ENCODE assay signal across 2 cellular contexts in the genomic region with DNA sequence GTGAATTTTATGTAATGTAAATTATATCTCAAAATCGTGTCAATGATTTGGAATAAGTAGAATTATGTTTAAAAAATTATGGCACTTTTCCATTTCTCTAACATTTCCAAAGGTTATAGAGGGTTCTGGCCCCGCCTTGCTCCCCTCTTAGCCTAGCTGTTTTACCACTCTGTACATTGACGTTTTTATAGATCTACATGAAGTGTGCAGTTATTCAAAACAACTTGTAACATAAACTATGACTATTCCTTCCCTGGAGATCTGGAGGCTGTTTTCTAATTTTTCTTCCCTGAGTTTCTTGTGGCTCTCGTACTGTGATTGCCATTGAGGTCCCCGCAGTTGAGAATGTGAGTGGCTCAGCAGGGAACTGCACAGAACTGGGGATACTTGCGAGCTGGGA.
TF ChIP-seq lines count a peak whose summit lies in the region.

No MANE protein-coding gene starts in this region.

TF ChIP-seq in A549, 52 proteins besides CTCF, POLR2A, EP300 and RAD21:
- TF ChIP-seq, protein P1, sequence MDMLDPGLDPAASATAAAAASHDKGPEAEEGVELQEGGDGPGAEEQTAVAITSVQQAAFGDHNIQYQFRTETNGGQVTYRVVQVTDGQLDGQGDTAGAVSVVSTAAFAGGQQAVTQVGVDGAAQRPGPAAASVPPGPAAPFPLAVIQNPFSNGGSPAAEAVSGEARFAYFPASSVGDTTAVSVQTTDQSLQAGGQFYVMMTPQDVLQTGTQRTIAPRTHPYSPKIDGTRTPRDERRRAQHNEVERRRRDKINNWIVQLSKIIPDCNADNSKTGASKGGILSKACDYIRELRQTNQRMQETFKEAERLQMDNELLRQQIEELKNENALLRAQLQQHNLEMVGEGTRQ (IDR thresholded peaks at IDR 0.05) = no peak
- no peak for TF ChIP-seq NPAS2 (CRISPR knock-in tag; IDR thresholded peaks at IDR 0.05; ENCODE audit: borderline replicate concordance)

TF ChIP-seq in endothelial cell of umbilical vein, 7 proteins besides CTCF, POLR2A, EP300 and RAD21:
- TF ChIP-seq MYC (IDR thresholded peaks at IDR 0.05; ENCODE audit: low read depth, low read length) (no peak), FOS (IDR thresholded peaks at IDR 0.05; ENCODE audit: borderline replicate concordance, insufficient read depth, low read length) (no peak), JUN (IDR thresholded peaks at IDR 0.05; ENCODE audit: borderline replicate concordance, insufficient read depth, insufficient read length, low read depth) (no peak), POLR2AphosphoS5 (IDR thresholded peaks at IDR 0.05; ENCODE audit: insufficient read depth, low read depth, low read length) (no peak), GATA2 (IDR thresholded peaks at IDR 0.05; ENCODE audit: insufficient read depth, insufficient read length, low read depth, low read length) (no peak), EZH2 (IDR thresholded peaks at IDR 0.05; ENCODE audit: borderline replicate concordance, low read depth, low read length, severe bottlenecking) (no peak)
- TF ChIP-seq, protein P2, sequence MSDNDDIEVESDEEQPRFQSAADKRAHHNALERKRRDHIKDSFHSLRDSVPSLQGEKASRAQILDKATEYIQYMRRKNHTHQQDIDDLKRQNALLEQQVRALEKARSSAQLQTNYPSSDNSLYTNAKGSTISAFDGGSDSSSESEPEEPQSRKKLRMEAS (IDR thresholded peaks at IDR 0.05; ENCODE audit: insufficient read depth, insufficient read length) = no peak
